25 cellular contexts compared by ENCODE assay signal in the genomic region with DNA sequence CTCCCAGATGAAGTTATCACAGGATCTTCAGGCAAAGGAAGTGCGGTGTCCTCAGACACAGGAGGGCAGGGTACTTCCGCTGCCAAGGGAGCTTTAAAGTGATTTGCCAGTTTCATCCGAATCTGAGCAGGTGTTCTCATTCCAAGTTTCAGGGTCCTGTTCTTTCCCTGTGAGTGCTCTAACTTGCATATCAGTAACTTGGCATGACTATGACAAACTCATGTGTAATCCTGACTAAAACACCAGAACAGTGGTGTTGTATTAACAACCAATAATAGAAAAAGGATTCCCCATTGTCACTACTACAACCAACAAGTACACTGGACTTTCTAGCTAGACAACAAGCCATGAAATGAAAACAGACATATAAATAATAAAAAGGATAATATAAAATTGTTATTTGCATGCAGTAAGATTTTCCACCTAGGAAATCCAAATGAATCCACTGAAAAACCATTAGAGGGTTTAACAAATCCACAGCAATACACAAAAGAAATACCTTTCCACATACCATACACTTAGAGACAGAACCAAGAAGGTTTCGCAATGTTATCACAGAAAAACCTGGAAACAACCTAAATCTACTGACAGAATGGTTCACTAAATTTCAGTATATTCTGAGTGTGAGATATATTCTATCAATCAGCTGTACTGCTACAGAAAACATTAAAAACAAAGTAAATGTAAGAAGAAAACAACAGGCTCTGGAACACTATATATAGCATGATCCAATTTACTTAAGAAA.
"Had no signal": no experiment of that assay in that cellular context is flagged by ENCODE, and none has a peak within 500 bp of the region (broad histone marks: within the 10 kb centered on the region; RNA-seq: fewer than 3 reads in every experiment).

No MANE protein-coding gene starts in this region.

- H3K4me1 ChIP-seq: breast epithelium, thyroid gland had no signal

- H3K27me3 Mint-ChIP-seq: activated CD4-positive, alpha-beta memory T cell treated with anti-CD3 and anti-CD28 coated beads, Interleukin-2, amount 10 ng/mL, durations not matched to agents 7 days and 5 days; activated naive CD4-positive, alpha-beta T cell treated with anti-CD3 and anti-CD28 coated beads, Interleukin-2, amount 50 U/mL, for 24 hours; dendritic cell treated with granulocyte-macrophage colony-stimulating factor and Interleukin-4, amounts not matched to agents 40 ng/mL and 50 ng/mL, for 4 days had no signal

- FAIRE-seq: astrocyte, frontal cortex, keratinocyte, TTC549, urothelium cell line had no signal

- H3K27me3 ChIP-seq: adrenal gland, breast epithelium, thyroid gland had no signal

- DNase-seq: activated CD4-positive, alpha-beta memory T cell treated with anti-CD3 and anti-CD28 coated beads, Interleukin-2, amount 10 ng/mL, durations not matched to agents 7 days and 5 days; activated CD4-positive, alpha-beta T cell treated with anti-CD3 and anti-CD28 coated beads for 4 hours; activated effector memory CD4-positive, alpha-beta T cell treated with anti-CD3 and anti-CD28 coated beads, Interleukin-2, amount 50 U/mL, for 16 hours; activated T-cell treated with anti-CD3 and anti-CD28 coated beads, Interleukin-2, amount 50 U/mL, for 48 hours; adrenal gland; effector CD8-positive, alpha-beta T cell; hypothalamus; retina; stimulated activated CD4-positive, alpha-beta T cell treated with anti-CD3 and anti-CD28 coated beads, Interleukin-12 subunit alpha, Interleukin-12 subunit beta, amount 100 ng/mL, for 4 hours; stimulated activated CD4-positive, alpha-beta T cell treated with anti-CD3 and anti-CD28 coated beads, Interleukin-1b, Interleukin-23, amount 100 ng/mL, for 48 hours; stimulated activated CD8-positive, alpha-beta memory T cell treated with anti-CD3 and anti-CD28 coated beads, Interleukin-4, amount 100 ng/mL, for 48 hours; stimulated activated naive CD4-positive, alpha-beta T cell treated with Interleukin-2 at 50 U/mL for 16 hours; thyroid gland had no signal

- H3K36me3 ChIP-seq: adrenal gland, breast epithelium, thyroid gland had no signal

- H3K27ac ChIP-seq: adrenal gland, breast epithelium, thyroid gland had no signal

- H3K4me3 ChIP-seq: adrenal gland, breast epithelium, lung, thyroid gland had no signal

- H3K4me3 Mint-ChIP-seq: activated CD4-positive, alpha-beta memory T cell treated with anti-CD3 and anti-CD28 coated beads, Interleukin-2, amount 10 ng/mL, durations not matched to agents 7 days and 5 days; activated naive CD4-positive, alpha-beta T cell treated with anti-CD3 and anti-CD28 coated beads, Interleukin-2, amount 50 U/mL, for 24 hours; dendritic cell treated with granulocyte-macrophage colony-stimulating factor and Interleukin-4, amounts not matched to agents 40 ng/mL and 50 ng/mL, for 4 days; nephron; T-helper 2 cell treated with Interferon-gamma antibody and Interleukin-4, amounts not matched to agents 5 μg/mL and 100 μg/mL, for 36 hours had no signal

- H3K36me3 Mint-ChIP-seq: activated naive CD4-positive, alpha-beta T cell treated with anti-CD3 and anti-CD28 coated beads, Interleukin-2, amount 50 U/mL, for 24 hours had no signal

- ATAC-seq: left lobe of liver had no signal

- H3K9me3 Mint-ChIP-seq: activated CD4-positive, alpha-beta memory T cell treated with anti-CD3 and anti-CD28 coated beads, Interleukin-2, amount 10 ng/mL, durations not matched to agents 7 days and 5 days; activated naive CD4-positive, alpha-beta T cell treated with anti-CD3 and anti-CD28 coated beads, Interleukin-2, amount 50 U/mL, for 24 hours; dendritic cell treated with granulocyte-macrophage colony-stimulating factor and Interleukin-4, amounts not matched to agents 40 ng/mL and 50 ng/mL, for 4 days; nephron; T-helper 2 cell treated with Interferon-gamma antibody and Interleukin-4, amounts not matched to agents 5 μg/mL and 100 μg/mL, for 36 hours had no signal

- H3K27ac Mint-ChIP-seq: activated CD4-positive, alpha-beta memory T cell treated with anti-CD3 and anti-CD28 coated beads, Interleukin-2, amount 10 ng/mL, durations not matched to agents 7 days and 5 days; activated naive CD4-positive, alpha-beta T cell treated with anti-CD3 and anti-CD28 coated beads, Interleukin-2, amount 50 U/mL, for 24 hours; dendritic cell treated with granulocyte-macrophage colony-stimulating factor and Interleukin-4, amounts not matched to agents 40 ng/mL and 50 ng/mL, for 4 days; nephron; T-helper 2 cell treated with Interferon-gamma antibody and Interleukin-4, amounts not matched to agents 5 μg/mL and 100 μg/mL, for 36 hours had no signal
